Comparison of ENCODE assay signal across 13 cellular contexts in the genomic region with DNA sequence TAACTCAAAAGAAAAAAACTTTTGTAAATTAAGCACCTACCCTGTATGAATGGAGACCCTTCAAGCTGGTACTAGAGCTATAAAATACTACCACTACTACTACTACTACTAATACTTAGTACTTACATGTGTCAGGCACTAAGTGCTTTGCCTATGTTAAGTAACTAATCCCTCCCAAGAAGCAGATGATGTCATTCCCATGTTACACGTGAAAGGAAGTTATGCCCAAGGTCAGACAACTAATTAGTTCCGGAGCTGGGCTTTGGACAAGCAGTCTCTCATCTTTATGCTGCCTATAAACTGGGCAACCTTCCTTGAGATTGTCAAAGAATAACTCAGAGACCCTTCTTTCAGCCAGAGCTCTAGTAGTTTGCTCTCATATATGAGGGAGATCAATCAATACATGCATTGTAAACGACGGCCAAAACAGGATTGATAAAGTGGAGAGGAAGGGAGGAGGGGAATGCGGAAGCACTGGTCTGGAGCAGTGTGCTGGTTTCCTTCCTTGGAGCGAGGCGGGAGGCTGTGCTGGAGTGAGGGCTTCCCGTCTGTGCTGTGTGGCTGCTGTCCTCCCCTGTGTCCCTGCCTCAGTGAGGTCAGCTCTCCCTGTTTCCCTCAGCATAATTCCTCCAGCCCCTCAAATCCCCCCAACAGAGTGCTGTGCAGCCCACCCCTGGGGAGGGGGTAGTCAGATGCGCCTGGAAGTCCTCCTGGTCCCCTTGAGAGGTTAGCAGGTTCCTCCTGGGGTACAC. TPM values are rescaled to one million over a fixed set of nuclear protein-coding genes. Genes with fewer than 3 reads are reported as not detected.
DNase-seq lines count a peak whose midpoint lies in the region; ATAC-seq and TF ChIP-seq lines count a peak whose summit lies in the region.
"Had no signal": no experiment of that assay in that cellular context is flagged by ENCODE, and none has a peak within 500 bp of the region (broad histone marks: within the 10 kb centered on the region; RNA-seq: fewer than 3 reads in every experiment).

No MANE protein-coding gene starts in this region.

- H3K4me2 ChIP-seq in GM23248 (ENCODE audit: unreplicated experiment) (no peak overlapping the region), neural progenitor cell (peak overlapping the region; percentile 35)
- H3K4me2 ChIP-seq: BLaER1 treated with 17β-estradiol and CSF1 and Interleukin-3, amounts not matched to agents 10 nM and 100 nM had no signal

- H3K4me3 ChIP-seq in GM23248 = no peak overlapping the region
- no peak overlapping the region for H3K4me3 ChIP-seq in endodermal cell (ENCODE audit: low read length)
- no peak overlapping the region for H3K4me3 ChIP-seq in neural progenitor cell
- no peak overlapping the region for H3K4me3 ChIP-seq in CD4-positive, alpha-beta memory T cell (ENCODE audit: low read length in 2 of 2)
- H3K4me3 ChIP-seq: BLaER1 treated with 17β-estradiol and CSF1 and Interleukin-3, amounts not matched to agents 10 nM and 100 nM; gastroesophageal sphincter; SK-N-MC had no signal

- H3K27me3 Mint-ChIP-seq in endodermal cell (ENCODE audit: insufficient read depth) (peaks cover 48% of the 10 kb centered on the region), neural progenitor cell (ENCODE audit: insufficient read depth, low read depth) (peaks cover 8% of the 10 kb centered on the region)
- peaks cover 9 to 17% of the 10 kb centered on the region in 2 donors for H3K27me3 Mint-ChIP-seq in CD4-positive, alpha-beta memory T cell

- H3K9ac ChIP-seq in GM23248 (no peak overlapping the region), endodermal cell (ENCODE audit: extremely low read depth, low read length, poor library complexity, severe bottlenecking) (no peak overlapping the region), neural progenitor cell (no peak overlapping the region)
- H3K9ac ChIP-seq: BLaER1 treated with 17β-estradiol and CSF1 and Interleukin-3, amounts not matched to agents 10 nM and 100 nM had no signal

- intact Hi-C loops in left colon (cut with DNase I, micrococcal nuclease) = loop anchor here in 1 of 2 donors (10.0 kb wide), 1 partner anchor 47 kb away; no protein-coding TSS in a partner anchor
- intact Hi-C loops in CD4-positive, alpha-beta memory T cell (cut with micrococcal nuclease) = no loop called here

- WGBS in GM23248 (ENCODE audit: low coverage in 1 of 2, low lambda C conversion rate in 2 of 2, missing lambda C conversion rate in 2 of 2), 2 experiments = 74 to 79% methylated on average over 9 of the region's 9 CpGs
- 56 to 78% methylated on average over 1 to 9 of the region's 9 CpGs for WGBS in endodermal cell (ENCODE audit: insufficient coverage in 1 of 2, insufficient read length in 1 of 2), 2 experiments

- H3K4me1 Mint-ChIP-seq in endodermal cell (peaks cover 15% of the 10 kb centered on the region), neural progenitor cell (peaks cover 19% of the 10 kb centered on the region)
- H3K4me1 Mint-ChIP-seq in CD4-positive, alpha-beta memory T cell = no peaks in the 10 kb centered on the region
- H3K4me1 Mint-ChIP-seq: natural killer cell had no signal

- H3K36me3 Mint-ChIP-seq in endodermal cell (ENCODE audit: low read depth) (no peaks in the 10 kb centered on the region), neural progenitor cell (no peaks in the 10 kb centered on the region)
- H3K36me3 Mint-ChIP-seq in CD4-positive, alpha-beta memory T cell = no peaks in the 10 kb centered on the region
- H3K36me3 Mint-ChIP-seq: natural killer cell had no signal

- H3K27ac Mint-ChIP-seq in endodermal cell = no peak overlapping the region
- no peak overlapping the region for H3K27ac Mint-ChIP-seq in neural progenitor cell
- H3K27ac Mint-ChIP-seq in CD4-positive, alpha-beta memory T cell = no peak overlapping the region
- H3K27ac Mint-ChIP-seq: HFFc6, natural killer cell had no signal

- CTCF ChIA-PET in CD4-positive, alpha-beta memory T cell (lab: Charles Lee; ENCODE audit: partially characterized antibody) = interaction anchor here (0.6 to 3.3 kb wide), 7 partner anchors 10 to 620 kb away, joined by 3 to 42 read pairs (median 5); partner anchors contain the start of gene FAM136A

- H3K79me2 ChIP-seq in GM23248 (ENCODE audit: insufficient read depth) = no peaks in the 10 kb centered on the region
- H3K79me2 ChIP-seq in neural progenitor cell (ENCODE audit: low read depth) = no peaks in the 10 kb centered on the region

- H3K4me1 ChIP-seq in GM23248 (ENCODE audit: insufficient read depth) = no peaks in the 10 kb centered on the region
- H3K4me1 ChIP-seq in endodermal cell (ENCODE audit: control insufficient read depth, insufficient read depth, low read length) = no peaks in the 10 kb centered on the region
- H3K4me1 ChIP-seq in neural progenitor cell = peaks cover 10% of the 10 kb centered on the region
- H3K4me1 ChIP-seq in CD4-positive, alpha-beta memory T cell (ENCODE audit: insufficient read depth, low read length) = no peaks in the 10 kb centered on the region
- H3K4me1 ChIP-seq: gastroesophageal sphincter had no signal

- DNase-seq in GM23248 (peak; percentile 31), NCI-H524 (lab: John Stamatoyannopoulos, UW) (peak; percentile 36 to 58), endodermal cell (peak; percentile 55), neural progenitor cell (ENCODE audit: low spot score) (no peak), left colon (no peak)
- DNase-seq in activated CD4-positive, alpha-beta T cell treated with anti-CD3 and anti-CD28 coated beads, Interleukin-2, amount 50 U/mL, for 48 hours = no peak
- no peak for DNase-seq in CD4-positive, alpha-beta memory T cell
- DNase-seq: HFFc6, kidney glomerular epithelial cell had no signal

- TF ChIP-seq CTCF in endodermal cell (conservative IDR thresholded peaks at IDR 0.05) (no peak), neural progenitor cell (IDR thresholded peaks at IDR 0.05) (no peak)

- H4K20me1 ChIP-seq in GM23248 (ENCODE audit: insufficient read depth) (no peaks in the 10 kb centered on the region), neural progenitor cell (ENCODE audit: low read depth) (no peaks in the 10 kb centered on the region)
- H4K20me1 ChIP-seq: BLaER1 treated with 17β-estradiol and CSF1 and Interleukin-3, amounts not matched to agents 10 nM and 100 nM had no signal

- POLR2A ChIA-PET in CD4-positive, alpha-beta memory T cell (lab: Charles Lee; ENCODE audit: partially characterized antibody) = no interaction called here

- H3K27me3 ChIP-seq in GM23248 (replicated peaks; ENCODE audit: insufficient read depth) = no peaks in the 10 kb centered on the region
- peaks cover 11% of the 10 kb centered on the region for H3K27me3 ChIP-seq in endodermal cell (ENCODE audit: control insufficient read depth, insufficient read depth, low read length, poor library complexity, severe bottlenecking)
- H3K27me3 ChIP-seq in neural progenitor cell = peaks cover 31% of the 10 kb centered on the region
- no peaks in the 10 kb centered on the region for H3K27me3 ChIP-seq in CD4-positive, alpha-beta memory T cell (ENCODE audit: insufficient read depth, low read length)
- H3K27me3 ChIP-seq: BLaER1 treated with 17β-estradiol and CSF1 and Interleukin-3, amounts not matched to agents 10 nM and 100 nM had no signal

- no peaks in the 10 kb centered on the region for H3K9me2 ChIP-seq in GM23248 (ENCODE audit: insufficient read depth)

- H3K27ac ChIP-seq in GM23248 = no peak overlapping the region
- peak overlapping the region; percentile 12 for H3K27ac ChIP-seq in endodermal cell (ENCODE audit: low read depth, low read length)
- H3K27ac ChIP-seq in neural progenitor cell = no peak overlapping the region
- H3K27ac ChIP-seq in CD4-positive, alpha-beta memory T cell (ENCODE audit: low read depth, low read length) = no peak overlapping the region
- H3K27ac ChIP-seq: BLaER1 treated with 17β-estradiol and CSF1 and Interleukin-3, amounts not matched to agents 10 nM and 100 nM; gastroesophageal sphincter; SK-N-MC had no signal

- no peaks in the 10 kb centered on the region for H3F3A ChIP-seq in GM23248 (ENCODE audit: insufficient read depth)
- H3F3A ChIP-seq in neural progenitor cell (ENCODE audit: low read depth) = no peaks in the 10 kb centered on the region

- ATAC-seq in left colon = no peak
- ATAC-seq: gastroesophageal sphincter, natural killer cell had no signal

- no peak overlapping the region for H3K4me3 Mint-ChIP-seq in endodermal cell
- no peak overlapping the region for H3K4me3 Mint-ChIP-seq in neural progenitor cell
- no peak overlapping the region for H3K4me3 Mint-ChIP-seq in CD4-positive, alpha-beta memory T cell
- H3K4me3 Mint-ChIP-seq: HFFc6, natural killer cell had no signal

- H3K9me3 Mint-ChIP-seq in endodermal cell = no peaks in the 10 kb centered on the region
- peaks cover 4% of the 10 kb centered on the region for H3K9me3 Mint-ChIP-seq in neural progenitor cell
- H3K9me3 Mint-ChIP-seq in CD4-positive, alpha-beta memory T cell = peaks cover 0 to 4% (median 0%) of the 10 kb centered on the region in 8 donors
- H3K9me3 Mint-ChIP-seq: HFFc6, natural killer cell had no signal

- H2AFZ ChIP-seq in GM23248 = no peak overlapping the region
- H2AFZ ChIP-seq in neural progenitor cell (replicated peaks) = no peak overlapping the region

- H3K9me3 ChIP-seq in GM23248 (ENCODE audit: low read depth) = no peaks in the 10 kb centered on the region
- H3K9me3 ChIP-seq in endodermal cell (ENCODE audit: control insufficient read depth, low read length) = no peaks in the 10 kb centered on the region
- H3K9me3 ChIP-seq in neural progenitor cell (ENCODE audit: low read depth) = no peaks in the 10 kb centered on the region
- no peaks in the 10 kb centered on the region for H3K9me3 ChIP-seq in CD4-positive, alpha-beta memory T cell (ENCODE audit: control insufficient read depth in 1 of 2, low read length in 2 of 2)

- in situ Hi-C loops in GM23248 (cut with MboI) = no loop called here

- H3K36me3 ChIP-seq in GM23248 (ENCODE audit: low read depth) (no peaks in the 10 kb centered on the region), endodermal cell (ENCODE audit: control insufficient read depth, insufficient read depth, low read length) (no peaks in the 10 kb centered on the region), neural progenitor cell (no peaks in the 10 kb centered on the region)
- no peaks in the 10 kb centered on the region for H3K36me3 ChIP-seq in CD4-positive, alpha-beta memory T cell (ENCODE audit: insufficient read depth, low read length)
- H3K36me3 ChIP-seq: BLaER1 treated with 17β-estradiol and CSF1 and Interleukin-3, amounts not matched to agents 10 nM and 100 nM; gastroesophageal sphincter had no signal

RNA-seq across cellular contexts. Expression of gene ATP6V1B1, which starts 13.7 kb away (rescaled TPM):
- total RNA-seq in GM23248 (2014; rRNA removed; shearing (Covaris generic)) = not detected in 2 replicates
- 0.60 TPM in 1 of 2 replicates, not detected in the other for polyA plus RNA-seq in GM23248 (2016; fragmentation: Nextera tagmentation; extraction: Ambion mirVana)
- total RNA-seq in endodermal cell (not detected), neural progenitor cell (ENCODE audit: low replicate concordance) (0.99 and 1.1 TPM in 2 replicates), left colon (not detected)
- 1.1 TPM for polyA plus RNA-seq in endodermal cell (2013, experiment 1 of 2)
- 0.79 TPM for polyA plus RNA-seq in endodermal cell (2013, experiment 2 of 2)
- total RNA-seq in CD4-positive, alpha-beta memory T cell = not detected
- not detected for polyA plus RNA-seq in CD4-positive, alpha-beta memory T cell
- total RNA-seq: natural killer cell had no signal

RNA-seq across cellular contexts. Expression of gene VAX2, which starts 21.6 kb away (rescaled TPM):
- total RNA-seq in GM23248 (2014; rRNA removed; shearing (Covaris generic)) = 1.1 and 2.0 TPM in 2 replicates
- polyA plus RNA-seq in GM23248 (2016; fragmentation: Nextera tagmentation; extraction: Ambion mirVana) = 0.85 and 1.5 TPM in 2 replicates
- total RNA-seq in endodermal cell (under 1 TPM; 0.24 to 0.40 TPM), neural progenitor cell (ENCODE audit: low replicate concordance) (0.62 and 2.1 TPM in 2 replicates), left colon (not detected)
- 0.68 TPM for polyA plus RNA-seq in endodermal cell (2013, experiment 1 of 2)
- polyA plus RNA-seq in endodermal cell (2013, experiment 2 of 2) = 0.58 TPM
- total RNA-seq in CD4-positive, alpha-beta memory T cell = not detected
- polyA plus RNA-seq in CD4-positive, alpha-beta memory T cell = not detected
- total RNA-seq: natural killer cell had no signal

RNA-seq across cellular contexts. Expression of gene ANKRD53, which starts 56.4 kb away (rescaled TPM):
- total RNA-seq in GM23248 (2014; rRNA removed; shearing (Covaris generic)) = not detected in 2 replicates
- polyA plus RNA-seq in GM23248 (2016; fragmentation: Nextera tagmentation; extraction: Ambion mirVana) = 0.65 and 1.2 TPM in 2 replicates
- total RNA-seq in endodermal cell = under 1 TPM; 0.24 to 0.97 TPM
- 1.1 TPM for polyA plus RNA-seq in endodermal cell (2013, experiment 1 of 2)
- 0.62 TPM for polyA plus RNA-seq in endodermal cell (2013, experiment 2 of 2)
- total RNA-seq in neural progenitor cell (ENCODE audit: low replicate concordance) = 0.06 TPM in 1 of 2 replicates, not detected in the other
- under 1 TPM; 0.61 to 0.70 TPM for total RNA-seq in left colon
- total RNA-seq in CD4-positive, alpha-beta memory T cell = under 1 TPM in 1 of 2 experiments, not detected in 1; 0.20 TPM
- not detected for polyA plus RNA-seq in CD4-positive, alpha-beta memory T cell

Comparison
In these comparisons a context has a peak if more than half of its experiments do, and no peak if none do; other contexts are left out.
1. DNase-seq: peak in GM23248 (single experiment), NCI-H524 (2 of 2) and endodermal cell (single experiment); none in neural progenitor cell (single experiment), left colon (0 of 2), activated CD4-positive, alpha-beta T cell treated with anti-CD3 and anti-CD28 coated beads, Interleukin-2, amount 50 U/mL, for 48 hours (0 of 2) and CD4-positive, alpha-beta memory T cell (0 of 5).